ENCODE assay signal across 8 cellular contexts in the genomic region with DNA sequence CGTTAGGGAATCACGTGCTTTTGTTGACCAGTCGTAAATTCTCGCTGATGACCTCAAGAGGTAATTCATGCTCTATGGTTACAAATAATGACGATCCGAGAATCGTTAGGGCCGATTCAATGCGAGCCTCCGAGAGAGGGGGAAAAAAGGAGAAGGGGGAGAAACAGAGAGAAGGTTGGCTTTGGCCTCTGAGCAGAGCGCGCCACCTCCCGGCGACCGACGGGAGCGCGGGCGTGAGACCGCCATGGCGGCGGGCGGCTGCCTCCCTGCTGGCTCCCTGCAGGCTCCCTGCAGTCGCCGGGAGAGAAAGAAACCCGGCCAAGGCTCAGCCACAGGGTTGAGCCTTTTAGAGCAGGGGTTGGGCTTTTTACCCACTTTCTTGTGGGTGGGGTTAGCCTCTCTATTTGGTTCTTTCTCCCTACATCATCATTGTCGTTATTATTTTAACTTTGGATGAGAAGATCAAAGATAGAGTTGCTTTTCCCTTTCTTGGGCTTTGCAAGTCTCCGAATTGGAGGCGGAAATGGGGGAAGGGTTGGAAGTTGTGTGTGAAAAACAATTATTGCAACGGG. TPM values are rescaled to one million over a fixed set of nuclear protein-coding genes. Genes with fewer than 3 reads are reported as not detected.
DNase-seq lines count a peak whose midpoint lies in the region; ATAC-seq and TF ChIP-seq lines count a peak whose summit lies in the region.

No MANE protein-coding gene starts in this region.

- H3K4me3 ChIP-seq in HFF-Myc (replicated peaks; ENCODE audit: low read depth, low read length) (no peak overlapping the region), muscle layer of colon (ENCODE audit: low read depth in 1 of 2, low read length in 2 of 2) (peak overlapping the region; percentile 22 to 67)

- intact Hi-C loops in CD14-positive monocyte (cut with micrococcal nuclease): loop anchor here (5.0 kb wide), 2 partner anchors 102 to 257 kb away; no protein-coding TSS in a partner anchor

- peaks cover 0 to 38% (median 15%) of the 10 kb centered on the region in 7 donors for H3K9me3 Mint-ChIP-seq in CD14-positive monocyte
- H3K9me3 Mint-ChIP-seq in effector memory CD8-positive, alpha-beta T cell: no peaks in the 10 kb centered on the region
- no peaks in the 10 kb centered on the region for H3K9me3 Mint-ChIP-seq in stimulated activated memory B cell treated with anti-CD40 and anti-IgM and Interleukin-4, amounts not matched to agents 10 μg/mL and 1 μg/mL and 100 μg/mL, for 72 hours

- peak overlapping the region; percentile 74 for H3K27ac ChIP-seq in muscle layer of colon (ENCODE audit: low read depth, low read length)

- H3K27me3 ChIP-seq in muscle layer of colon (ENCODE audit: control insufficient read depth in 1 of 2, insufficient read depth in 2 of 2, low read length in 2 of 2): peaks cover 0 to 5% of the 10 kb centered on the region in 2 donors

- DNase-seq in CD14-positive monocyte (ENCODE audit: low spot score): no peak
- DNase-seq in HFF-Myc (ENCODE audit: extremely low read depth, low read depth): peak; percentile 38
- DNase-seq in NCI-H748 treated with DMSO at 0.1 percent for 48 hours (lab: John Stamatoyannopoulos, UW): peak; percentile 79
- peak; percentile 86 to 88 for DNase-seq in activated CD4-positive, alpha-beta T cell treated with anti-CD3 and anti-CD28 coated beads, Interleukin-2, amount 50 U/mL, for 48 hours
- peak; percentile 78 to 86 (median 85) for DNase-seq in effector memory CD8-positive, alpha-beta T cell

- H3K27me3 Mint-ChIP-seq in CD14-positive monocyte (ENCODE audit: low read depth in 3 of 3): peaks cover 99 to 100% (median 100%) of the 10 kb centered on the region in 3 donors
- peaks cover 60 to 90% of the 10 kb centered on the region in 2 donors for H3K27me3 Mint-ChIP-seq in effector memory CD8-positive, alpha-beta T cell
- peaks cover 100% of the 10 kb centered on the region for H3K27me3 Mint-ChIP-seq in stimulated activated memory B cell treated with anti-CD40 and anti-IgM and Interleukin-4, amounts not matched to agents 10 μg/mL and 1 μg/mL and 100 μg/mL, for 72 hours

- no peaks in the 10 kb centered on the region for H3K36me3 ChIP-seq in muscle layer of colon (ENCODE audit: insufficient read depth, low read length)

- ATAC-seq in effector memory CD8-positive, alpha-beta T cell (replicated peaks): peak; percentile 67
- ATAC-seq in stimulated activated memory B cell treated with anti-CD40 and anti-IgM and Interleukin-4, amounts not matched to agents 10 μg/mL and 1 μg/mL and 100 μg/mL, for 72 hours: peak; percentile 54
- no peak for ATAC-seq in HG03520 (IDR thresholded peaks at IDR 0.05; ENCODE audit: unreplicated experiment)

- H3K9ac ChIP-seq in muscle layer of colon (ENCODE audit: low read length): peak overlapping the region; percentile 53

- peaks cover 12 to 31% of the 10 kb centered on the region in 2 donors for H3K36me3 Mint-ChIP-seq in CD14-positive monocyte
- H3K36me3 Mint-ChIP-seq in effector memory CD8-positive, alpha-beta T cell (ENCODE audit: insufficient read depth): peaks cover 13% of the 10 kb centered on the region
- no peaks in the 10 kb centered on the region for H3K36me3 Mint-ChIP-seq in stimulated activated memory B cell treated with anti-CD40 and anti-IgM and Interleukin-4, amounts not matched to agents 10 μg/mL and 1 μg/mL and 100 μg/mL, for 72 hours

- peaks cover 50% of the 10 kb centered on the region for H3K4me1 Mint-ChIP-seq in CD14-positive monocyte
- H3K4me1 Mint-ChIP-seq in effector memory CD8-positive, alpha-beta T cell (ENCODE audit: low read depth in 2 of 2): peaks cover 39 to 42% of the 10 kb centered on the region in 2 donors
- peaks cover 41% of the 10 kb centered on the region for H3K4me1 Mint-ChIP-seq in stimulated activated memory B cell treated with anti-CD40 and anti-IgM and Interleukin-4, amounts not matched to agents 10 μg/mL and 1 μg/mL and 100 μg/mL, for 72 hours

- TF ChIP-seq CTCF in CD14-positive monocyte (IDR thresholded peaks at IDR 0.05) (peak; percentile 82), HFF-Myc (IDR thresholded peaks at IDR 0.05; ENCODE audit: low read depth, low read length, missing control alignments) (peak; percentile 92)

- peaks cover 48% of the 10 kb centered on the region for H3K4me1 ChIP-seq in muscle layer of colon (ENCODE audit: insufficient read depth, low read length)

- no peaks in the 10 kb centered on the region for H3K9me3 ChIP-seq in muscle layer of colon (ENCODE audit: low read length)

- peak overlapping the region in 1 of 2 donors; percentile 92 for H3K4me3 Mint-ChIP-seq in CD14-positive monocyte
- peak overlapping the region; percentile 85 to 86 for H3K4me3 Mint-ChIP-seq in effector memory CD8-positive, alpha-beta T cell
- H3K4me3 Mint-ChIP-seq in stimulated activated memory B cell treated with anti-CD40 and anti-IgM and Interleukin-4, amounts not matched to agents 10 μg/mL and 1 μg/mL and 100 μg/mL, for 72 hours: no peak overlapping the region

- no peak overlapping the region for H3K27ac Mint-ChIP-seq in CD14-positive monocyte
- peak overlapping the region in 1 of 2 donors; percentile 58 for H3K27ac Mint-ChIP-seq in effector memory CD8-positive, alpha-beta T cell
- no peak overlapping the region for H3K27ac Mint-ChIP-seq in stimulated activated memory B cell treated with anti-CD40 and anti-IgM and Interleukin-4, amounts not matched to agents 10 μg/mL and 1 μg/mL and 100 μg/mL, for 72 hours

RNA-seq across cellular contexts. Expression of gene HOXB5, which starts 0.3 kb away (rescaled TPM):
- not detected for polyA plus RNA-seq in CD14-positive monocyte

RNA-seq across cellular contexts. Expression of gene HOXB3, which starts 3.9 kb away (rescaled TPM):
- not detected for polyA plus RNA-seq in CD14-positive monocyte

RNA-seq across cellular contexts. Expression of gene HOXB6, which starts 10.9 kb away (rescaled TPM):
- polyA plus RNA-seq in CD14-positive monocyte: not detected

RNA-seq across cellular contexts. Expression of gene HOXB4, which starts 15.8 kb away (rescaled TPM):
- not detected for polyA plus RNA-seq in CD14-positive monocyte

RNA-seq across cellular contexts. Expression of gene HOXB7, which starts 16.9 kb away (rescaled TPM):
- not detected for polyA plus RNA-seq in CD14-positive monocyte
